1 cellular context compared by ENCODE assay signal in the genomic region with DNA sequence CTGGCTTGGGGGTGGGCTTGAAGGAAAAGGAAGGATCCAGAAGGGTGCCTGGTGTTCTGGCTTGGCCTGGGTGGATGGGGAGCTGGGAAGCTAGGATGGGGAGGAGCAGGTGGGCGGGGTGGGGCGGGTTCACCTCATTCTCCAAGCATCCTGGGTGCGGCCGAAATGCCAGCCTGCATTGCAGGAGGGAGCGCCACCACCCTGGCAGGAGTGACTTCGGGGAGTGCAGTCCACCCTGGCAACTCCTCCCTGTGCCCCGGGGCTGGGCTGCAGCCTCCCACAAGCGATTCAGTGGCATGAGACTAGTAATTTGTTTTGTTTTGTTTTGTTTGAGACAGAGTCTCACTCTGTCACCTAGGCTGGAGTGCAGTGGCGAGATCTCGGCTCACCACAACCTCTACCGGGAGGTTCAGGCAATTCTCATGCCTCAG.
TF ChIP-seq lines count a peak whose summit lies in the region.

No MANE protein-coding gene starts in this region.

TF ChIP-seq in IMR-90, 13 proteins besides CTCF, POLR2A, EP300 and RAD21:
- TF ChIP-seq, protein P1, sequence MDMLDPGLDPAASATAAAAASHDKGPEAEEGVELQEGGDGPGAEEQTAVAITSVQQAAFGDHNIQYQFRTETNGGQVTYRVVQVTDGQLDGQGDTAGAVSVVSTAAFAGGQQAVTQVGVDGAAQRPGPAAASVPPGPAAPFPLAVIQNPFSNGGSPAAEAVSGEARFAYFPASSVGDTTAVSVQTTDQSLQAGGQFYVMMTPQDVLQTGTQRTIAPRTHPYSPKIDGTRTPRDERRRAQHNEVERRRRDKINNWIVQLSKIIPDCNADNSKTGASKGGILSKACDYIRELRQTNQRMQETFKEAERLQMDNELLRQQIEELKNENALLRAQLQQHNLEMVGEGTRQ (IDR thresholded peaks at IDR 0.05; ENCODE audit: low read depth, low read length): no peak
- TF ChIP-seq MXI1 (IDR thresholded peaks at IDR 0.05; ENCODE audit: borderline replicate concordance, low read depth, low read length): no peak
- no peak for TF ChIP-seq RFX5 (IDR thresholded peaks at IDR 0.05; ENCODE audit: low read depth, low read length)
- TF ChIP-seq BHLHE40 (IDR thresholded peaks at IDR 0.05; ENCODE audit: low read depth, low read length): no peak
- no peak for TF ChIP-seq SMC3 (IDR thresholded peaks at IDR 0.05; ENCODE audit: low read depth, low read length)
- no peak for TF ChIP-seq MAFK (IDR thresholded peaks at IDR 0.05; ENCODE audit: low read depth, low read length)
- TF ChIP-seq NFE2L2 (IDR thresholded peaks at IDR 0.05; ENCODE audit: low read depth, low read length): no peak
- TF ChIP-seq CHD1 (IDR thresholded peaks at IDR 0.05; ENCODE audit: low read depth, low read length): no peak
